Comparison of ENCODE assay signal across 8 cellular contexts in genomic region chr16:85027968-85028637, GRCh38. TPM values are rescaled to one million over a fixed set of nuclear protein-coding genes. Genes with fewer than 3 reads are reported as not detected.
A peak's percentile ranks its signal among the peaks of the same experiment; 100 is the strongest.
DNase-seq lines count a peak whose midpoint lies in the region; ATAC-seq and TF ChIP-seq lines count a peak whose summit lies in the region.

No MANE protein-coding gene starts in this region.

- H3K27me3 Mint-ChIP-seq in GM23338 (ENCODE audit: insufficient read depth, low read depth, poor library complexity) (peaks cover 14% of the 10 kb centered on the region), memory B cell (no peaks in the 10 kb centered on the region)
- no peaks in the 10 kb centered on the region for H3K27me3 Mint-ChIP-seq in central memory CD8-positive, alpha-beta T cell

- H3K4me2 ChIP-seq in GM23338, result peak overlapping the region; percentile 81

- peaks cover 14% of the 10 kb centered on the region; the same call in 1 of the 2 replicates for H3K27me3 ChIP-seq in GM23338 (ENCODE audit: insufficient read depth)
- H3K27me3 ChIP-seq in NT2/D1 (ENCODE audit: insufficient read depth, insufficient read length), result peaks cover 11% of the 10 kb centered on the region
- no peaks in the 10 kb centered on the region for H3K27me3 ChIP-seq in transverse colon

- H3F3A ChIP-seq in GM23338 (replicated peaks; ENCODE audit: low read depth), result no peaks in the 10 kb centered on the region

- H3K27ac Mint-ChIP-seq in GM23338, result no peak overlapping the region
- peak overlapping the region; percentile 94 for H3K27ac Mint-ChIP-seq in central memory CD8-positive, alpha-beta T cell (ENCODE audit: low read depth)
- peak overlapping the region; percentile 91 for H3K27ac Mint-ChIP-seq in memory B cell

- peak overlapping the region; percentile 90 for H2AFZ ChIP-seq in GM23338

- H3K9me3 ChIP-seq in NT2/D1 (ENCODE audit: insufficient read depth, low read length) (no peaks in the 10 kb centered on the region), transverse colon (no peaks in the 10 kb centered on the region)

- ATAC-seq in GM23338, result peak; percentile 75
- no peak for ATAC-seq in central memory CD8-positive, alpha-beta T cell (replicated peaks; ENCODE audit: extremely low read depth, poor library complexity, severe bottlenecking)
- ATAC-seq in memory B cell (ENCODE audit: low read depth), result peak; percentile 23

- intact Hi-C loops in transverse colon (cut with DNase I; ENCODE audit: low total_unique reads), result no loop called here

- H3K4me3 ChIP-seq in GM08714 (ENCODE audit: low read length) (peak overlapping the region; percentile 94), GM23338 (peak overlapping the region; percentile 83), NT2/D1 (ENCODE audit: insufficient read length, low read depth) (peak overlapping the region; percentile 70), transverse colon (peak overlapping the region; percentile 79 to 94 (median 90))

- in situ Hi-C loops in transverse colon (cut with MboI; ENCODE audit: low pct_ligation_motif_present in 1 of 4, low pct_unique_long_range_greater_than_20kb in 1 of 4, low sequenced_read_pairs in 3 of 4), result no loop called here

- DNase-seq in GM23338 (ENCODE audit: low spot score) (peak; percentile 61), NT2/D1 (ENCODE audit: low read depth, low spot score) (no peak), memory B cell (ENCODE audit: low spot score in 2 of 2) (no peak), transverse colon (peak; percentile 46), dedifferentiated amniotic fluid mesenchymal stem cell (ENCODE audit: extremely low spot score) (no peak), HPDE6-E6E7 (ENCODE audit: extremely low spot score) (no peak)
- DNase-seq in central memory CD8-positive, alpha-beta T cell (ENCODE audit: low spot score in 2 of 2), result peak in 1 of 2 donors; percentile 10

- peak overlapping the region; percentile 79 for H3K4me3 Mint-ChIP-seq in GM23338
- H3K4me3 Mint-ChIP-seq in central memory CD8-positive, alpha-beta T cell, result peak overlapping the region; percentile 85
- H3K4me3 Mint-ChIP-seq in memory B cell, result peak overlapping the region; percentile 95

- TF ChIP-seq EP300 in transverse colon (IDR thresholded peaks at IDR 0.05; ENCODE audit: low read depth), result no peak

- no peaks in the 10 kb centered on the region for H3K9me2 ChIP-seq in GM23338 (ENCODE audit: insufficient read depth)

- H3K27ac ChIP-seq in GM23338 (ENCODE audit: low read depth) (no peak overlapping the region), transverse colon (peak overlapping the region; percentile 91 to 95 (median 92))

- H3K4me1 Mint-ChIP-seq in GM23338, result peaks cover 26% of the 10 kb centered on the region
- H3K4me1 Mint-ChIP-seq in central memory CD8-positive, alpha-beta T cell, result peaks cover 22% of the 10 kb centered on the region
- H3K4me1 Mint-ChIP-seq in memory B cell, result peaks cover 29% of the 10 kb centered on the region

- peaks cover 16% of the 10 kb centered on the region; the same call in 1 of the 2 replicates for H3K4me1 ChIP-seq in GM23338 (ENCODE audit: insufficient read depth)
- peaks cover 9% of the 10 kb centered on the region for H3K4me1 ChIP-seq in NT2/D1 (ENCODE audit: insufficient read depth, insufficient read length)
- H3K4me1 ChIP-seq in transverse colon, result peaks cover 7 to 52% (median 39%) of the 10 kb centered on the region in 4 donors

- TF ChIP-seq CTCF in GM23338 (conservative IDR thresholded peaks at IDR 0.05; ENCODE audit: low read depth in 2 of 2) (peak; percentile 35 to 39; a peak in 3 of 4 replicates), transverse colon (IDR thresholded peaks at IDR 0.05) (peak in 2 of 5 experiments; percentile 26 to 33)

- H3K9me3 Mint-ChIP-seq in GM23338 (no peaks in the 10 kb centered on the region), memory B cell (no peaks in the 10 kb centered on the region)
- H3K9me3 Mint-ChIP-seq in central memory CD8-positive, alpha-beta T cell, result no peaks in the 10 kb centered on the region

- no peaks in the 10 kb centered on the region for H4K20me1 ChIP-seq in GM23338 (replicated peaks; ENCODE audit: insufficient read depth)

- H3K36me3 ChIP-seq in GM23338 (ENCODE audit: insufficient read depth) (no peaks in the 10 kb centered on the region), NT2/D1 (ENCODE audit: insufficient read depth, insufficient read length, low read length) (peaks cover 5% of the 10 kb centered on the region), transverse colon (no peaks in the 10 kb centered on the region)

- no peaks in the 10 kb centered on the region for H3K79me2 ChIP-seq in GM23338 (replicated peaks; ENCODE audit: insufficient read depth)

- peak overlapping the region; percentile 82 for H3K9ac ChIP-seq in NT2/D1 (ENCODE audit: insufficient read length, low read depth)

- 5 to 13% methylated on average over 4 to 32 of the region's 41 CpGs for WGBS in transverse colon (ENCODE audit: low coverage in 1 of 2), 2 donors

- H3K36me3 Mint-ChIP-seq in GM23338 (ENCODE audit: low read depth), result no peaks in the 10 kb centered on the region
- H3K36me3 Mint-ChIP-seq in central memory CD8-positive, alpha-beta T cell (ENCODE audit: insufficient read depth), result peaks cover 11% of the 10 kb centered on the region
- H3K36me3 Mint-ChIP-seq in memory B cell, result peaks cover 2% of the 10 kb centered on the region

- no peak for TF ChIP-seq POLR2A in transverse colon (IDR thresholded peaks at IDR 0.05)

TF ChIP-seq in GM23338, 12 proteins besides CTCF, POLR2A, EP300 and RAD21:
- TF ChIP-seq POLR2AphosphoS5 (IDR thresholded peaks at IDR 0.05; ENCODE audit: low read depth), result no peak

RNA-seq across cellular contexts. Expression of gene KIAA0513, which starts 0.5 kb away (rescaled TPM):
- total RNA-seq in GM23338 (2014; rRNA removed; shearing (Covaris generic)), result 7.8 and 8.7 TPM in 2 replicates
- polyA plus RNA-seq in GM23338 (2016; fragmentation: Nextera tagmentation; extraction: Ambion mirVana), result 2.1 and 4.8 TPM in 2 replicates
- 10 to 100 TPM; 18.5 to 41.3 (median 34.5) TPM for total RNA-seq in transverse colon

RNA-seq across cellular contexts. Expression of gene ZDHHC7, which starts 16.8 kb away (rescaled TPM):
- total RNA-seq in GM23338 (2014; rRNA removed; shearing (Covaris generic)), result 46.1 and 49.4 TPM in 2 replicates
- 9.9 and 13.1 TPM in 2 replicates for polyA plus RNA-seq in GM23338 (2016; fragmentation: Nextera tagmentation; extraction: Ambion mirVana)
- total RNA-seq in transverse colon, result 100 to 1,000 TPM; 100 to 940 (median 120) TPM

Comparison
In these comparisons a context has a peak if more than half of its experiments do, and no peak if none do; other contexts are left out.
1. DNase-seq: peak in GM23338 (single experiment) and transverse colon (single experiment); none in NT2/D1 (single experiment), memory B cell (0 of 2), dedifferentiated amniotic fluid mesenchymal stem cell (single experiment) and HPDE6-E6E7 (single experiment).
2. Peak in every context shown above with its lines, with median percentiles within 50 percentile points of each other: H3K4me3 ChIP-seq and H3K4me3 Mint-ChIP-seq.